ENCODE assay signal across 1 cellular context in genomic region chr3:66998075-66998898, GRCh38.
TF ChIP-seq lines count a peak whose summit lies in the region.

Gene KBTBD8 (plus strand): TSS chr3:66998307. CDS start chr3:66998356, 49 bp downstream.

TF ChIP-seq in K562, 482 proteins besides CTCF, POLR2A, EP300 and RAD21 (continued from another document and continues in another):
- TF ChIP-seq E4F1 (CRISPR knock-in tag; IDR thresholded peaks at IDR 0.05; ENCODE audit: borderline replicate concordance) (no peak), SIN3A (IDR thresholded peaks at IDR 0.05; ENCODE audit: borderline replicate concordance in 2 of 2, control insufficient read depth in 1 of 2, low read depth in 2 of 2, low read length in 2 of 2) (no peak), SREBF1 (IDR thresholded peaks at IDR 0.05; ENCODE audit: borderline replicate concordance, low read depth, low read length) (no peak), FOXA1 (IDR thresholded peaks at IDR 0.05; ENCODE audit: borderline replicate concordance) (no peak), MIER1 (IDR thresholded peaks at IDR 0.05; ENCODE audit: low read depth) (no peak), ZSCAN29 (IDR thresholded peaks at IDR 0.05) (no peak), RNF2 (IDR thresholded peaks at IDR 0.05) (no peak), KLF1 (tag; IDR thresholded peaks at IDR 0.05) (no peak; the same call in 1 of the 2 replicates), KLF16 (IDR thresholded peaks at IDR 0.05) (no peak), EP400 (IDR thresholded peaks at IDR 0.05) (no peak), NFXL1 (CRISPR knock-in tag; IDR thresholded peaks at IDR 0.05) (no peak), SFPQ (IDR thresholded peaks at IDR 0.05; ENCODE audit: low read depth, low read length) (no peak), CBX3 (IDR thresholded peaks at IDR 0.05; ENCODE audit: borderline replicate concordance in 1 of 2, low read length in 2 of 2) (no peak), MLLT1 (IDR thresholded peaks at IDR 0.05) (no peak), KAT2B (IDR thresholded peaks at IDR 0.05; ENCODE audit: low read depth, low read length) (no peak), TSC22D4 (tag; IDR thresholded peaks at IDR 0.05) (no peak), ZNF184 (CRISPR knock-in tag; IDR thresholded peaks at IDR 0.05) (no peak), ZNF384 (IDR thresholded peaks at IDR 0.05; ENCODE audit: low read depth, low read length) (no peak), HDAC6 (IDR thresholded peaks at IDR 0.05; ENCODE audit: low read depth, low read length) (no peak), SMAD2 (IDR thresholded peaks at IDR 0.05; ENCODE audit: low read depth, low read length) (no peak), MAFF (IDR thresholded peaks at IDR 0.05; ENCODE audit: low read length) (no peak), KHSRP (IDR thresholded peaks at IDR 0.05) (no peak), POLR3G (IDR thresholded peaks at IDR 0.05; ENCODE audit: extremely low read depth, insufficient read length, insufficient replicate concordance) (no peak), DACH1 (IDR thresholded peaks at IDR 0.05; ENCODE audit: partially characterized antibody) (no peak), FOXJ3 (CRISPR knock-in tag; IDR thresholded peaks at IDR 0.05) (no peak), TCF15 (CRISPR knock-in tag; IDR thresholded peaks at IDR 0.05) (no peak), CREB1 (IDR thresholded peaks at IDR 0.05) (no peak), CREB1 (CRISPR knock-in tag; IDR thresholded peaks at IDR 0.05) (peak; percentile 48; the same call in 1 of the 2 replicates), MTA3 (IDR thresholded peaks at IDR 0.05; ENCODE audit: borderline replicate concordance) (no peak), RFX7 (CRISPR knock-in tag; IDR thresholded peaks at IDR 0.05) (no peak), RFX5 (IDR thresholded peaks at IDR 0.05; ENCODE audit: low read depth, low read length) (no peak), ETV1 (tag; conservative IDR thresholded peaks at IDR 0.05; ENCODE audit: low read depth) (no peak), DEAF1 (CRISPR knock-in tag; IDR thresholded peaks at IDR 0.05) (no peak), ZKSCAN3 (CRISPR knock-in tag; IDR thresholded peaks at IDR 0.05) (no peak), DLX4 (CRISPR knock-in tag; IDR thresholded peaks at IDR 0.05) (no peak), EHMT2 (IDR thresholded peaks at IDR 0.05) (no peak), ZNF212 (CRISPR knock-in tag; IDR thresholded peaks at IDR 0.05) (no peak), ZNF717 (CRISPR knock-in tag; IDR thresholded peaks at IDR 0.05) (no peak), RREB1 (CRISPR knock-in tag; IDR thresholded peaks at IDR 0.05) (no peak), NKRF (IDR thresholded peaks at IDR 0.05; ENCODE audit: borderline replicate concordance) (peak; percentile 79), ADNP (tag; IDR thresholded peaks at IDR 0.05) (no peak), ARID1B (IDR thresholded peaks at IDR 0.05) (no peak)
